14 cellular contexts compared by ENCODE assay signal in genomic region chr2:204046145-204046544, GRCh38.
DNase-seq lines count a peak whose midpoint lies in the region; ATAC-seq, FAIRE-seq and TF ChIP-seq lines count a peak whose summit lies in the region.
"Had no signal": no experiment of that assay in that cellular context is flagged by ENCODE, and none has a peak within 500 bp of the region (broad histone marks: within the 10 kb centered on the region; RNA-seq: fewer than 3 reads in every experiment).

No MANE protein-coding gene starts in this region.

- H3K4me1 ChIP-seq in left ventricle myocardium inferior: no peaks in the 10 kb centered on the region
- H3K4me1 ChIP-seq: esophagus squamous epithelium had no signal

- FAIRE-seq in GM18507 (lab: Jason Lieb, UNC): peak; percentile 9
- FAIRE-seq: RCC 7860 had no signal

- ATAC-seq in GM19467 (IDR thresholded peaks at IDR 0.05; ENCODE audit: unreplicated experiment) (peak; percentile 60), HG02798 (IDR thresholded peaks at IDR 0.05; ENCODE audit: poor library complexity, unreplicated experiment) (peak; percentile 80), HG03457 (IDR thresholded peaks at IDR 0.05; ENCODE audit: unreplicated experiment) (peak; percentile 66), left ventricle myocardium superior (no peak)
- ATAC-seq: stimulated activated effector memory CD8-positive, alpha-beta T cell treated with anti-CD3 and anti-CD28 coated beads, Interleukin-12 subunit alpha, Interleukin-12 subunit beta, amount 100 ng/mL, for 72 hours had no signal

- no peaks in the 10 kb centered on the region for H3K9me3 ChIP-seq in left ventricle myocardium inferior (replicated peaks)
- H3K9me3 ChIP-seq: esophagus squamous epithelium had no signal

- H3K36me3 ChIP-seq in left ventricle myocardium inferior: no peaks in the 10 kb centered on the region
- H3K36me3 ChIP-seq: esophagus squamous epithelium had no signal

- H3K27me3 ChIP-seq in left ventricle myocardium inferior (ENCODE audit: low read depth): peaks cover 39% of the 10 kb centered on the region
- H3K27me3 ChIP-seq: esophagus squamous epithelium had no signal

- DNase-seq in GM18507 (ENCODE audit: extremely low spot score, insufficient read length, low read depth) (no peak), OCI-M2 (lab: John Stamatoyannopoulos, UW; ENCODE audit: unreplicated experiment) (no peak), left ventricle myocardium superior (no peak), left ventricle myocardium inferior (no peak), dedifferentiated amniotic fluid mesenchymal stem cell (ENCODE audit: extremely low spot score) (no peak)
- DNase-seq: DMS79, esophagus squamous epithelium, NCI-H2227 treated with DMSO at 0.1 percent for 48 hours, T-helper 9 cell had no signal

- H3K4me3 ChIP-seq in left ventricle myocardium inferior: no peak overlapping the region
- H3K4me3 ChIP-seq: esophagus squamous epithelium had no signal

- intact Hi-C loops in left ventricle myocardium superior (cut with micrococcal nuclease) (no loop called here), left ventricle myocardium inferior (cut with micrococcal nuclease) (no loop called here)

- TF ChIP-seq CTCF in left ventricle myocardium inferior (IDR thresholded peaks at IDR 0.05; ENCODE audit: borderline replicate concordance): no peak

- H3K27ac ChIP-seq in left ventricle myocardium inferior (replicated peaks): no peak overlapping the region
- H3K27ac ChIP-seq: esophagus squamous epithelium had no signal
